Comparison of ENCODE assay signal across 8 cellular contexts in the genomic region with DNA sequence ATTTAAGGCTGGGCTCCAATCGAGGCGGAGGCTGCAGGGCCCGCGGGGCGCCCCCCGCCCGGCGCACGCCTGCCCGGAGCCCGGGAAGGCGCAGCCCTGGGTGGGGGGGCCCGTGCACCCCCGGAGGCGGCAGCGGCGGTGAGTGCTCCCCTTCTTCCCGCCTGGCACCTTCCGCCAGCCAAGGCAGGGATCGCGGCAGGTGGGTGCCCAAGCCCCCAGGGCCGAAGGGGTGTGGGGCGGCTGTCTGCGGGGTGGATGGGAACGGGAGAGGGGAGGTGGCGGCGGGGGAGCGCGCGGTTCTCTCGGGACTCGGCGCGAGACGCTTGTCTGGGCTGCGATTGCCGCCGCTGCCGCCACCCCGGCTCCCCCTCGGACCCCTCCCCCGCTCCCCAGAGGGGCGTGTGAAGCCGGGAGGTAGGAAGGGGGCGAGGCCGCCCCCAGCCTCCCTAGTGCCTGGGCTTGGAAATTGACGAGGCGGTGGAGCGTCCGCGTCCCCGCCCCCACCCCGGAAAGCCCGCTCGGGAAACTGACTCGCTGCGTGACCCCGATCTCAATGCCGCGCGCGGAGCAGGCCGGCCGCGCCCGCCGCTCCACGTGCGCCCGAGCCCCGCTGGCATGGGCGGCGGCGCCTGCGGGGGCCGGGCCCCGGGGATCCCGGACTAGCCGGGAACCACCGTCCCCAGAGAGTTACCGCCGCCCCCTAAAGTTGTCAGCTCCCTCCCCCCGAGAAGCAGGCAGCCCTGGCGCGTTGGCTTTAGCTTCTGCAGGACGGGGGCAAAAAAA.
DNase-seq lines count a peak whose midpoint lies in the region; ATAC-seq, FAIRE-seq and TF ChIP-seq lines count a peak whose summit lies in the region.

No MANE protein-coding gene starts in this region.

- TF ChIP-seq CTCF in mammary epithelial cell (conservative IDR thresholded peaks at IDR 0.05 in 1 of 2, IDR thresholded peaks at IDR 0.05 in 1 of 2; ENCODE audit: extremely low read depth in 1 of 2, insufficient read depth in 1 of 2, low read depth in 1 of 2, low read length in 2 of 2) (no peak), HepG2 (CRISPR knock-in tag; IDR thresholded peaks at IDR 0.05) (no peak), thoracic aorta (IDR thresholded peaks at IDR 0.05) (no peak)

- intact Hi-C loops in mammary epithelial cell (cut with micrococcal nuclease) (loop anchor here (5.0 kb wide), 1 partner anchor 210 kb away; no protein-coding TSS in a partner anchor), HepG2 (cut with micrococcal nuclease; ENCODE audit: unreplicated experiment) (loop anchor here (5.0 kb wide), 3 partner anchors 60 to 185 kb away; no protein-coding TSS in a partner anchor)

- ATAC-seq in HepG2 (peak; percentile 6), thoracic aorta (ENCODE audit: insufficient number of reproducible peaks, low FRiP score, low read depth) (no peak)

- CTCF ChIA-PET in mammary epithelial cell (lab: Charles Lee; ENCODE audit: low non-redundant PET), result no interaction called here
- CTCF ChIA-PET in HepG2 (lab: Yijun Ruan, JAX; ENCODE audit: low intra/inter-chr PET ratio, low total read pairs), result interaction anchor here (2.9 kb wide), 1 partner anchor 227 kb away, joined by 31 read pairs; no protein-coding TSS in a partner anchor

- no peaks in the 10 kb centered on the region for H3K27me3 ChIP-seq in mammary epithelial cell (ENCODE audit: insufficient read depth, low read length)
- H3K27me3 ChIP-seq in HepG2 (ENCODE audit: control insufficient read depth in 1 of 2, insufficient read depth in 2 of 2, low read length in 2 of 2), result peaks cover 0 to 4% of the 10 kb centered on the region in 2 experiments; a peak in 2 of 5 replicates
- no peaks in the 10 kb centered on the region for H3K27me3 ChIP-seq in thoracic aorta (replicated peaks; ENCODE audit: insufficient read depth)

- H3K27ac ChIP-seq in mammary epithelial cell (ENCODE audit: insufficient read depth, low read depth, low read length), result peak overlapping the region; percentile 75
- peak overlapping the region; percentile 56 for H3K27ac ChIP-seq in HepG2 (ENCODE audit: extremely low read length, insufficient read depth, low read length)
- peak overlapping the region; percentile 66 to 84 for H3K27ac ChIP-seq in thoracic aorta

- H3K9me3 ChIP-seq in mammary epithelial cell (replicated peaks; ENCODE audit: insufficient read depth, low read length) (no peaks in the 10 kb centered on the region), HepG2 (ENCODE audit: low read length) (no peaks in the 10 kb centered on the region), thoracic aorta (no peaks in the 10 kb centered on the region)

- H3K4me2 ChIP-seq in mammary epithelial cell (ENCODE audit: insufficient read depth, low read depth, low read length) (peak overlapping the region; percentile 80), HepG2 (ENCODE audit: low read depth, low read length) (peak overlapping the region; percentile 88)

- TF ChIP-seq RAD21 in HepG2 (CRISPR knock-in tag; IDR thresholded peaks at IDR 0.05), result no peak

- H3K4me3 ChIP-seq in mammary epithelial cell (replicated peaks in 1 of 3; ENCODE audit: insufficient read depth in 1 of 3, low read depth in 2 of 3, low read length in 3 of 3) (peak overlapping the region; percentile 80 to 97 (median 96)), HepG2 (replicated peaks in 1 of 3; ENCODE audit: insufficient read depth in 1 of 3, low read depth in 2 of 3, low read length in 3 of 3) (peak overlapping the region; percentile 82 to 91 (median 83)), thoracic aorta (peak overlapping the region; percentile 99)

- H3K4me1 ChIP-seq in mammary epithelial cell (ENCODE audit: insufficient read depth, low read length) (peaks cover 26% of the 10 kb centered on the region), HepG2 (ENCODE audit: insufficient read depth, low read length) (peaks cover 66% of the 10 kb centered on the region), thoracic aorta (ENCODE audit: control insufficient read depth in 1 of 2, low read depth in 2 of 2) (peaks cover 10 to 39% of the 10 kb centered on the region in 2 donors)

- WGBS in mammary epithelial cell (ENCODE audit: low coverage, missing lambda C conversion rate), result 0% methylated on average over 1 of the region's 86 CpGs
- 2% methylated on average over 51 of the region's 86 CpGs for WGBS in HepG2 (ENCODE audit: low lambda C conversion rate)

- TF ChIP-seq POLR2A in HepG2 (IDR thresholded peaks at IDR 0.05; ENCODE audit: insufficient read depth in 1 of 2, low read depth in 2 of 2, low read length in 2 of 2), result no peak

- H2AFZ ChIP-seq in mammary epithelial cell (ENCODE audit: low read depth, low read length), result peak overlapping the region; percentile 76
- H2AFZ ChIP-seq in HepG2 (ENCODE audit: low read length), result no peak overlapping the region

- no peak for FAIRE-seq in HepG2 (lab: Jason Lieb, UNC)

- dilution Hi-C loops in mammary epithelial cell (cut with HindIII; ENCODE audit: low sequenced_read_pairs), result loop anchor here (5.0 kb wide), 1 partner anchor 200 kb away; no protein-coding TSS in a partner anchor

- DNase-seq in NCI-H1417 (lab: John Stamatoyannopoulos, UW), result peak in 2 of 3 experiments; percentile 58 to 69
- no peak for DNase-seq in NCI-H1417 treated with DMSO at 0.1 percent for 48 hours (lab: John Stamatoyannopoulos, UW)
- peak; percentile 21 for DNase-seq in HCEC 1CT
- peak; percentile 22 for DNase-seq in NCI-H226
- peak; percentile 22 for DNase-seq in mammary epithelial cell
- DNase-seq in HepG2 (ENCODE audit: low spot score), result no peak
- no peak for DNase-seq in thoracic aorta (ENCODE audit: low spot score)
- no peak for DNase-seq in GF-D8 (lab: John Stamatoyannopoulos, UW)

- in situ Hi-C loops in mammary epithelial cell (cut with MboI; ENCODE audit: low sequenced_read_pairs in 2 of 2), result loop anchor here (5.0 kb wide), 1 partner anchor 225 kb away; no protein-coding TSS in a partner anchor
- in situ Hi-C loops in HepG2 (cut with HindIII; ENCODE audit: extremely low pct_ligation_motif_present, low pct_unique_long_range_greater_than_20kb), result loop anchor here (5.0 kb wide), 1 partner anchor 225 kb away; no protein-coding TSS in a partner anchor

- H3K79me2 ChIP-seq in mammary epithelial cell (ENCODE audit: insufficient read depth, low read length) (peaks cover 55% of the 10 kb centered on the region), HepG2 (ENCODE audit: insufficient read depth, low read length) (peaks cover 49% of the 10 kb centered on the region)

- no peaks in the 10 kb centered on the region for H3K36me3 ChIP-seq in mammary epithelial cell (ENCODE audit: insufficient read depth, low read length)
- H3K36me3 ChIP-seq in HepG2 (replicated peaks in 1 of 2; ENCODE audit: control insufficient read depth in 1 of 2, insufficient read depth in 2 of 2, low read length in 2 of 2), result no peaks in the 10 kb centered on the region
- H3K36me3 ChIP-seq in thoracic aorta, result no peaks in the 10 kb centered on the region

- TF ChIP-seq EP300 in HepG2 (IDR thresholded peaks at IDR 0.05; ENCODE audit: low read depth in 2 of 2, low read length in 2 of 2) (0 out of 4 replicates have a peak, but pooled peaks of 1 of the 2 experiments have one; percentile 20), HepG2 (CRISPR knock-in tag; IDR thresholded peaks at IDR 0.05; ENCODE audit: borderline replicate concordance) (no peak)

- no TSS peak for BruUV-seq in mammary epithelial cell (replicated peaks; lab: Mats Ljungman, UMichigan)
- BruUV-seq in HepG2 (replicated peaks; lab: Mats Ljungman, UMichigan), result no TSS peak

- H3K9ac ChIP-seq in mammary epithelial cell (ENCODE audit: insufficient read depth, low read length), result peak overlapping the region; percentile 82
- H3K9ac ChIP-seq in HepG2 (ENCODE audit: insufficient read depth, low read depth, low read length), result peak overlapping the region; percentile 81

- H4K20me1 ChIP-seq in mammary epithelial cell (ENCODE audit: insufficient read depth, low read length) (no peaks in the 10 kb centered on the region), HepG2 (ENCODE audit: insufficient read depth, low read length) (peaks cover 27% of the 10 kb centered on the region; the same call in 1 of the 2 replicates)

- POLR2A ChIA-PET in HepG2 (lab: Yijun Ruan, JAX), result interaction anchor here (1.2 to 1.7 kb wide), 3 partner anchors 16 to 103 kb away, joined by 4 to 5 read pairs (median 4); no protein-coding TSS in a partner anchor

TF ChIP-seq in HepG2, 621 proteins besides CTCF, POLR2A, EP300 and RAD21 (continues in another document):
- TF ChIP-seq MYC (CRISPR knock-in tag; IDR thresholded peaks at IDR 0.05; ENCODE audit: borderline replicate concordance) (peak; percentile 72; the same call in 1 of the 2 replicates), HNRNPK (IDR thresholded peaks at IDR 0.05; ENCODE audit: low read depth, low read length, poor library complexity, severe bottlenecking) (peak; percentile 88), KAT8 (CRISPR knock-in tag; IDR thresholded peaks at IDR 0.05) (no peak), HCFC1 (IDR thresholded peaks at IDR 0.05; ENCODE audit: low read depth, low read length) (no peak), MED1 (CRISPR knock-in tag; IDR thresholded peaks at IDR 0.05) (no peak; the same call in 1 of the 2 replicates), CSRNP1 (CRISPR knock-in tag; IDR thresholded peaks at IDR 0.05) (peak; percentile 46), ZNF546 (CRISPR knock-in tag; conservative IDR thresholded peaks at IDR 0.05) (peak; percentile 37; the same call in 1 of the 2 replicates), MEIS2 (CRISPR knock-in tag; IDR thresholded peaks at IDR 0.05) (no peak; the same call in 1 of the 2 replicates)
- TF ChIP-seq, protein P1, sequence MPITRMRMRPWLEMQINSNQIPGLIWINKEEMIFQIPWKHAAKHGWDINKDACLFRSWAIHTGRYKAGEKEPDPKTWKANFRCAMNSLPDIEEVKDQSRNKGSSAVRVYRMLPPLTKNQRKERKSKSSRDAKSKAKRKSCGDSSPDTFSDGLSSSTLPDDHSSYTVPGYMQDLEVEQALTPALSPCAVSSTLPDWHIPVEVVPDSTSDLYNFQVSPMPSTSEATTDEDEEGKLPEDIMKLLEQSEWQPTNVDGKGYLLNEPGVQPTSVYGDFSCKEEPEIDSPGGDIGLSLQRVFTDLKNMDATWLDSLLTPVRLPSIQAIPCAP (CRISPR knock-in tag; IDR thresholded peaks at IDR 0.05; ENCODE audit: low read depth), result no peak

Comparison
In these comparisons a context has a peak if more than half of its experiments do, and no peak if none do; other contexts are left out.
1. DNase-seq: peak in NCI-H1417 (2 of 3), HCEC 1CT (single experiment), NCI-H226 (single experiment) and mammary epithelial cell (single experiment); none in NCI-H1417 treated with DMSO at 0.1 percent for 48 hours (single experiment), HepG2 (single experiment), thoracic aorta (single experiment) and GF-D8 (single experiment).
2. Peak in every context shown above with its lines, with median percentiles within 50 percentile points of each other: H3K27ac ChIP-seq and H3K4me3 ChIP-seq.